2 cellular contexts compared by ENCODE assay signal in the genomic region with DNA sequence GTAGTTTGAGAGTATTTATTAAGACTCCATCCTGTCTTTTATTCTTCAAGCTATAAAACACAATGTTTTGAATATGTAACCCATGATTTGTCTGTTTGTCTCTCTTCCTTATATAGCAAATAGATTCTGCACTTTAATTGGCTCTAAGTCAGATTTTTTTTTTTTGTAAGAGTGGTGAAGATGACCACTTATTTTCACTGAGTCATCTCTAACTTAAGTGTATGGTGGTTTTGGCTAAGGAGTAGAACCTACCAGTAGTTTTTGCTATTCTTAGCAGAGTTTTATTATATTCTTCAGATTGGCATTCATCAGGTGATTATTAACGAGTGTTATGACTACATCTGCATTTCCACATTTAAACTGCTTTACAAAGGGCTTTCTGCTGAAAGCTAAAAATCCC.
TF ChIP-seq lines count a peak whose summit lies in the region.

No MANE protein-coding gene starts in this region.

TF ChIP-seq in SK-N-SH, 30 proteins besides CTCF, POLR2A, EP300 and RAD21 (continued from another document):
- TF ChIP-seq, protein P1, sequence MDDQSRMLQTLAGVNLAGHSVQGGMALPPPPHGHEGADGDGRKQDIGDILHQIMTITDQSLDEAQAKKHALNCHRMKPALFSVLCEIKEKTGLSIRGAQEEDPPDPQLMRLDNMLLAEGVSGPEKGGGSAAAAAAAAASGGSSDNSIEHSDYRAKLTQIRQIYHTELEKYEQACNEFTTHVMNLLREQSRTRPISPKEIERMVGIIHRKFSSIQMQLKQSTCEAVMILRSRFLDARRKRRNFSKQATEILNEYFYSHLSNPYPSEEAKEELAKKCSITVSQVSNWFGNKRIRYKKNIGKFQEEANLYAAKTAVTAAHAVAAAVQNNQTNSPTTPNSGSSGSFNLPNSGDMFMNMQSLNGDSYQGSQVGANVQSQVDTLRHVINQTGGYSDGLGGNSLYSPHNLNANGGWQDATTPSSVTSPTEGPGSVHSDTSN (IDR thresholded peaks at IDR 0.05) = no peak
- TF ChIP-seq NFIC (IDR thresholded peaks at IDR 0.05; ENCODE audit: borderline replicate concordance) = peak; percentile 58; the same call in 1 of the 2 replicates
- no peak for TF ChIP-seq TAF1 (IDR thresholded peaks at IDR 0.05; ENCODE audit: borderline replicate concordance, low read depth, low read length)
- TF ChIP-seq RCOR1 (IDR thresholded peaks at IDR 0.05; ENCODE audit: low read length) = no peak
- no peak for TF ChIP-seq YY1 (IDR thresholded peaks at IDR 0.05; ENCODE audit: low read depth)
- TF ChIP-seq, protein P2, sequence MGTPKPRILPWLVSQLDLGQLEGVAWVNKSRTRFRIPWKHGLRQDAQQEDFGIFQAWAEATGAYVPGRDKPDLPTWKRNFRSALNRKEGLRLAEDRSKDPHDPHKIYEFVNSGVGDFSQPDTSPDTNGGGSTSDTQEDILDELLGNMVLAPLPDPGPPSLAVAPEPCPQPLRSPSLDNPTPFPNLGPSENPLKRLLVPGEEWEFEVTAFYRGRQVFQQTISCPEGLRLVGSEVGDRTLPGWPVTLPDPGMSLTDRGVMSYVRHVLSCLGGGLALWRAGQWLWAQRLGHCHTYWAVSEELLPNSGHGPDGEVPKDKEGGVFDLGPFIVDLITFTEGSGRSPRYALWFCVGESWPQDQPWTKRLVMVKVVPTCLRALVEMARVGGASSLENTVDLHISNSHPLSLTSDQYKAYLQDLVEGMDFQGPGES (IDR thresholded peaks at IDR 0.05; ENCODE audit: low read depth, low read length) = no peak
- no peak for TF ChIP-seq TEAD4 (IDR thresholded peaks at IDR 0.05; ENCODE audit: borderline replicate concordance, insufficient read depth)
- peak; percentile 23; the same call in 1 of the 2 replicates for TF ChIP-seq FOSL2 (IDR thresholded peaks at IDR 0.05; ENCODE audit: borderline replicate concordance, low read depth)
- no peak for TF ChIP-seq GABPA (IDR thresholded peaks at IDR 0.05; ENCODE audit: low read depth)
- TF ChIP-seq, protein P3, sequence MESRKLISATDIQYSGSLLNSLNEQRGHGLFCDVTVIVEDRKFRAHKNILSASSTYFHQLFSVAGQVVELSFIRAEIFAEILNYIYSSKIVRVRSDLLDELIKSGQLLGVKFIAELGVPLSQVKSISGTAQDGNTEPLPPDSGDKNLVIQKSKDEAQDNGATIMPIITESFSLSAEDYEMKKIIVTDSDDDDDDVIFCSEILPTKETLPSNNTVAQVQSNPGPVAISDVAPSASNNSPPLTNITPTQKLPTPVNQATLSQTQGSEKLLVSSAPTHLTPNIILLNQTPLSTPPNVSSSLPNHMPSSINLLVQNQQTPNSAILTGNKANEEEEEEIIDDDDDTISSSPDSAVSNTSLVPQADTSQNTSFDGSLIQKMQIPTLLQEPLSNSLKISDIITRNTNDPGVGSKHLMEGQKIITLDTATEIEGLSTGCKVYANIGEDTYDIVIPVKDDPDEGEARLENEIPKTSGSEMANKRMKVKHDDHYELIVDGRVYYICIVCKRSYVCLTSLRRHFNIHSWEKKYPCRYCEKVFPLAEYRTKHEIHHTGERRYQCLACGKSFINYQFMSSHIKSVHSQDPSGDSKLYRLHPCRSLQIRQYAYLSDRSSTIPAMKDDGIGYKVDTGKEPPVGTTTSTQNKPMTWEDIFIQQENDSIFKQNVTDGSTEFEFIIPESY (IDR thresholded peaks at IDR 0.05; ENCODE audit: borderline replicate concordance, low read depth) = no peak
TF ChIP-seq in SK-N-SH: peak in this region for 3.

TF ChIP-seq in SK-N-SH treated with all-trans-retinoic acid at 6 μM for 48 hours, 23 proteins besides CTCF, POLR2A, EP300 and RAD21 (continued from another document):
- TF ChIP-seq CSDC2 (CRISPR knock-in tag; IDR thresholded peaks at IDR 0.05) = no peak
- TF ChIP-seq ZFP30 (CRISPR knock-in tag; IDR thresholded peaks at IDR 0.05) = no peak
